Comparison of ENCODE assay signal across 2 cellular contexts in the genomic region with DNA sequence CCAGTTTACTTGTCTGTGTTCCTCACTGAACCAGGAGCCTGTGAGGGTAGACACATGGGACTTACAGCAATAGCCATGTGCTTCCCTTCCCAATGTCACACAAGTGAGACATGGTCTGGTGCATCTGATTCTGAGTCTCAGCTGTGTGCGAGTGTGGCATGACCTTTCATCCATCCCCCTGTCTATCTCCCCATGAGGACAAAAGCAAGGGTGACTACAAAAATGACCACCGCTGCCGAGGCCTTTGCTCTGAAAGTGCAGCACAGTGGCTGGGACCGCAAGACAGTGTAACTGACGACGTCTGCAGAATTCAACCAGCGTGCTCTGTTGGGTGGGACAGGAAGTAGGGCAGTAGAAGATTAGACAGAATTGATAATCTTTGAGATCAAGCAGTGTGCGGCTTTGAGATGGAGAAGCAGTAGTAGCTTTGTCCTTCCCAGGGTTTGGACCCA.
TF ChIP-seq lines count a peak whose summit lies in the region.

No MANE protein-coding gene starts in this region.

TF ChIP-seq in SK-N-SH, 30 proteins besides CTCF, POLR2A, EP300 and RAD21 (continued from another document):
- TF ChIP-seq MAX (IDR thresholded peaks at IDR 0.05; ENCODE audit: low read depth) (no peak), FOXJ3 (CRISPR knock-in tag; IDR thresholded peaks at IDR 0.05) (no peak), GABPA (IDR thresholded peaks at IDR 0.05; ENCODE audit: low read depth) (no peak), TAF1 (IDR thresholded peaks at IDR 0.05; ENCODE audit: borderline replicate concordance, low read depth, low read length) (no peak), MEF2A (IDR thresholded peaks at IDR 0.05; ENCODE audit: borderline replicate concordance, low read depth) (no peak), FOSL2 (IDR thresholded peaks at IDR 0.05; ENCODE audit: borderline replicate concordance, low read depth) (no peak), JUND (IDR thresholded peaks at IDR 0.05) (no peak)
- TF ChIP-seq, protein P1, sequence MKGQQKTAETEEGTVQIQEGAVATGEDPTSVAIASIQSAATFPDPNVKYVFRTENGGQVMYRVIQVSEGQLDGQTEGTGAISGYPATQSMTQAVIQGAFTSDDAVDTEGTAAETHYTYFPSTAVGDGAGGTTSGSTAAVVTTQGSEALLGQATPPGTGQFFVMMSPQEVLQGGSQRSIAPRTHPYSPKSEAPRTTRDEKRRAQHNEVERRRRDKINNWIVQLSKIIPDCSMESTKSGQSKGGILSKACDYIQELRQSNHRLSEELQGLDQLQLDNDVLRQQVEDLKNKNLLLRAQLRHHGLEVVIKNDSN (IDR thresholded peaks at IDR 0.05; ENCODE audit: borderline replicate concordance, low read depth): no peak

TF ChIP-seq in SK-N-SH treated with all-trans-retinoic acid at 6 μM for 48 hours, 23 proteins besides CTCF, POLR2A, EP300 and RAD21 (continued from another document):
- TF ChIP-seq TSHZ2 (CRISPR knock-in tag; IDR thresholded peaks at IDR 0.05): no peak
